8 cellular contexts compared by ENCODE assay signal in genomic region chr19:41225238-41226052, GRCh38. TPM values are rescaled to one million over a fixed set of nuclear protein-coding genes. Genes with fewer than 3 reads are reported as not detected.
DNase-seq lines count a peak whose midpoint lies in the region; ATAC-seq, FAIRE-seq and TF ChIP-seq lines count a peak whose summit lies in the region.

No MANE protein-coding gene starts in this region.

- CTCF ChIA-PET in HEK293 (lab: Yijun Ruan, JAX) = interaction anchor here (0.6 to 2.6 kb wide), 8 partner anchors 21 to 965 kb away, joined by 3 to 19 read pairs (median 4); no protein-coding TSS in a partner anchor

- H3K27me3 Mint-ChIP-seq in mesothelial cell of epicardium (ENCODE audit: low read depth) = no peaks in the 10 kb centered on the region
- peaks cover 55% of the 10 kb centered on the region for H3K27me3 Mint-ChIP-seq in stimulated activated memory B cell treated with anti-CD40 and anti-IgM and Interleukin-4, amounts not matched to agents 10 μg/mL and 1 μg/mL and 100 μg/mL, for 72 hours

- peaks cover 3% of the 10 kb centered on the region; the same call in 1 of the 2 replicates for H3K4me1 ChIP-seq in HEK293 (ENCODE audit: control insufficient read depth, insufficient read depth, low read length)
- H3K4me1 ChIP-seq in effector memory CD4-positive, alpha-beta T cell (ENCODE audit: control insufficient read depth, insufficient read depth, low read length, poor library complexity, severe bottlenecking) = peaks cover 6% of the 10 kb centered on the region

- H3K4me1 Mint-ChIP-seq in mesothelial cell of epicardium = peaks cover 42% of the 10 kb centered on the region
- H3K4me1 Mint-ChIP-seq in stimulated activated memory B cell treated with anti-CD40 and anti-IgM and Interleukin-4, amounts not matched to agents 10 μg/mL and 1 μg/mL and 100 μg/mL, for 72 hours = no peaks in the 10 kb centered on the region

- H3K27me3 ChIP-seq in effector memory CD4-positive, alpha-beta T cell (replicated peaks; ENCODE audit: control insufficient read depth, insufficient read depth, low read length, poor library complexity, severe bottlenecking) = no peaks in the 10 kb centered on the region

- peak overlapping the region; percentile 94 for H3K27ac Mint-ChIP-seq in mesothelial cell of epicardium
- no peak overlapping the region for H3K27ac Mint-ChIP-seq in stimulated activated memory B cell treated with anti-CD40 and anti-IgM and Interleukin-4, amounts not matched to agents 10 μg/mL and 1 μg/mL and 100 μg/mL, for 72 hours

- peak overlapping the region; percentile 33 for H3K4me3 ChIP-seq in HEK293 (ENCODE audit: low read depth, low read length)
- H3K4me3 ChIP-seq in effector memory CD4-positive, alpha-beta T cell (ENCODE audit: insufficient read depth, low read depth, low read length, poor library complexity, severe bottlenecking) = peak overlapping the region; percentile 55

- FAIRE-seq in GM12892 (lab: Jason Lieb, UNC) = no peak

- ATAC-seq in stimulated activated memory B cell treated with anti-CD40 and anti-IgM and Interleukin-4, amounts not matched to agents 10 μg/mL and 1 μg/mL and 100 μg/mL, for 72 hours = no peak

- no peak for TF ChIP-seq POLR2A in GM12892 (IDR thresholded peaks at IDR 0.05; ENCODE audit: low read depth, low read length)

- H3K36me3 ChIP-seq in HEK293 (ENCODE audit: control insufficient read depth in 2 of 2, insufficient read depth in 1 of 2, low read length in 2 of 2) = no peaks in the 10 kb centered on the region
- H3K36me3 ChIP-seq in effector memory CD4-positive, alpha-beta T cell (ENCODE audit: control insufficient read depth, insufficient read depth, low read length) = no peaks in the 10 kb centered on the region

- POLR2A ChIA-PET in HEK293 (lab: Yijun Ruan, JAX) = interaction anchor here (1.0 to 1.7 kb wide), 5 partner anchors 9 to 475 kb away, joined by 3 to 28 read pairs (median 5); partner anchors contain the start of genes ACTMAP and HNRNPUL1

- peak overlapping the region; percentile 62 for H3K4me3 Mint-ChIP-seq in mesothelial cell of epicardium
- H3K4me3 Mint-ChIP-seq in stimulated activated memory B cell treated with anti-CD40 and anti-IgM and Interleukin-4, amounts not matched to agents 10 μg/mL and 1 μg/mL and 100 μg/mL, for 72 hours = peak overlapping the region; percentile 30

- H3K27ac ChIP-seq in HEK293 (ENCODE audit: extremely low read depth, low read depth, low read length) = peak overlapping the region; percentile 38; the same call in 1 of the 2 replicates
- no peak overlapping the region for H3K27ac ChIP-seq in effector memory CD4-positive, alpha-beta T cell (ENCODE audit: insufficient read depth, low read length, poor library complexity, severe bottlenecking)

- peaks cover 5% of the 10 kb centered on the region for H3K36me3 Mint-ChIP-seq in mesothelial cell of epicardium
- H3K36me3 Mint-ChIP-seq in stimulated activated memory B cell treated with anti-CD40 and anti-IgM and Interleukin-4, amounts not matched to agents 10 μg/mL and 1 μg/mL and 100 μg/mL, for 72 hours = no peaks in the 10 kb centered on the region

- H3K9me3 ChIP-seq in HEK293 (ENCODE audit: control insufficient read depth, insufficient read depth, low read depth, low read length) = no peaks in the 10 kb centered on the region
- H3K9me3 ChIP-seq in effector memory CD4-positive, alpha-beta T cell (ENCODE audit: control insufficient read depth, low read length) = no peaks in the 10 kb centered on the region

- TF ChIP-seq CTCF in HEK293 (tag by site-specific recombination; IDR thresholded peaks at IDR 0.05) (no peak), mesothelial cell of epicardium (IDR thresholded peaks at IDR 0.05; ENCODE audit: unreplicated experiment) (no peak)

- peak; percentile 23 to 32 for DNase-seq in activated CD4-positive, alpha-beta T cell treated with anti-CD3 and anti-CD28 coated beads for 24 hours (ENCODE audit: low read depth in 2 of 2)
- DNase-seq in effector memory CD4-positive, alpha-beta T cell = peak in 1 of 3 donors; percentile 11
- DNase-seq in mesothelial cell of epicardium (ENCODE audit: low spot score in 2 of 2, unreplicated experiment in 2 of 2) (no peak), NCI-H1436 (lab: John Stamatoyannopoulos, UW) (no peak), GM12892 (ENCODE audit: insufficient read length) (no peak), globus pallidus (ENCODE audit: low spot score) (no peak)

- no peaks in the 10 kb centered on the region for H3K9me3 Mint-ChIP-seq in mesothelial cell of epicardium
- no peaks in the 10 kb centered on the region for H3K9me3 Mint-ChIP-seq in stimulated activated memory B cell treated with anti-CD40 and anti-IgM and Interleukin-4, amounts not matched to agents 10 μg/mL and 1 μg/mL and 100 μg/mL, for 72 hours

TF ChIP-seq in HEK293, 187 proteins besides CTCF, POLR2A, EP300 and RAD21 (continues in another document):
- no peak for TF ChIP-seq ZNF580 (tag by site-specific recombination; IDR thresholded peaks at IDR 0.05)
- TF ChIP-seq ZNF423 (tag by site-specific recombination; IDR thresholded peaks at IDR 0.05) = no peak
- no peak for TF ChIP-seq BCL11B (tag by site-specific recombination; IDR thresholded peaks at IDR 0.05; ENCODE audit: low read depth)
- TF ChIP-seq GLI2 (tag by site-specific recombination; IDR thresholded peaks at IDR 0.05; ENCODE audit: borderline replicate concordance, low read depth) = no peak
- TF ChIP-seq ZNF146 (tag by site-specific recombination; IDR thresholded peaks at IDR 0.05) = no peak
- no peak for TF ChIP-seq ZNF433 (tag by site-specific recombination; IDR thresholded peaks at IDR 0.05; ENCODE audit: low read depth)
- no peak for TF ChIP-seq ZNF157 (tag by site-specific recombination; IDR thresholded peaks at IDR 0.05)
- peak; percentile 63 for TF ChIP-seq KLF1 (tag by site-specific recombination; IDR thresholded peaks at IDR 0.05)
- no peak for TF ChIP-seq ZBTB44 (tag by site-specific recombination; IDR thresholded peaks at IDR 0.05)
- TF ChIP-seq ZNF211 (tag by site-specific recombination; IDR thresholded peaks at IDR 0.05; ENCODE audit: low read depth) = no peak
- TF ChIP-seq ZNF341 (tag by site-specific recombination; IDR thresholded peaks at IDR 0.05; ENCODE audit: low read depth) = no peak
- TF ChIP-seq ZSCAN30 (tag by site-specific recombination; IDR thresholded peaks at IDR 0.05) = no peak
- no peak for TF ChIP-seq OSR2 (tag by site-specific recombination; IDR thresholded peaks at IDR 0.05)
- TF ChIP-seq, protein P1, sequence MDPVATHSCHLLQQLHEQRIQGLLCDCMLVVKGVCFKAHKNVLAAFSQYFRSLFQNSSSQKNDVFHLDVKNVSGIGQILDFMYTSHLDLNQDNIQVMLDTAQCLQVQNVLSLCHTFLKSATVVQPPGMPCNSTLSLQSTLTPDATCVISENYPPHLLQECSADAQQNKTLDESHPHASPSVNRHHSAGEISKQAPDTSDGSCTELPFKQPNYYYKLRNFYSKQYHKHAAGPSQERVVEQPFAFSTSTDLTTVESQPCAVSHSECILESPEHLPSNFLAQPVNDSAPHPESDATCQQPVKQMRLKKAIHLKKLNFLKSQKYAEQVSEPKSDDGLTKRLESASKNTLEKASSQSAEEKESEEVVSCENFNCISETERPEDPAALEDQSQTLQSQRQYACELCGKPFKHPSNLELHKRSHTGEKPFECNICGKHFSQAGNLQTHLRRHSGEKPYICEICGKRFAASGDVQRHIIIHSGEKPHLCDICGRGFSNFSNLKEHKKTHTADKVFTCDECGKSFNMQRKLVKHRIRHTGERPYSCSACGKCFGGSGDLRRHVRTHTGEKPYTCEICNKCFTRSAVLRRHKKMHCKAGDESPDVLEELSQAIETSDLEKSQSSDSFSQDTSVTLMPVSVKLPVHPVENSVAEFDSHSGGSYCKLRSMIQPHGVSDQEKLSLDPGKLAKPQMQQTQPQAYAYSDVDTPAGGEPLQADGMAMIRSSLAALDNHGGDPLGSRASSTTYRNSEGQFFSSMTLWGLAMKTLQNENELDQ (tag by site-specific recombination; IDR thresholded peaks at IDR 0.05; ENCODE audit: low read depth) = no peak
- no peak for TF ChIP-seq HOXD13 (CRISPR knock-in tag; IDR thresholded peaks at IDR 0.05; ENCODE audit: borderline replicate concordance)
- no peak for TF ChIP-seq ZNF140 (tag by site-specific recombination; IDR thresholded peaks at IDR 0.05)
- TF ChIP-seq, protein P2, sequence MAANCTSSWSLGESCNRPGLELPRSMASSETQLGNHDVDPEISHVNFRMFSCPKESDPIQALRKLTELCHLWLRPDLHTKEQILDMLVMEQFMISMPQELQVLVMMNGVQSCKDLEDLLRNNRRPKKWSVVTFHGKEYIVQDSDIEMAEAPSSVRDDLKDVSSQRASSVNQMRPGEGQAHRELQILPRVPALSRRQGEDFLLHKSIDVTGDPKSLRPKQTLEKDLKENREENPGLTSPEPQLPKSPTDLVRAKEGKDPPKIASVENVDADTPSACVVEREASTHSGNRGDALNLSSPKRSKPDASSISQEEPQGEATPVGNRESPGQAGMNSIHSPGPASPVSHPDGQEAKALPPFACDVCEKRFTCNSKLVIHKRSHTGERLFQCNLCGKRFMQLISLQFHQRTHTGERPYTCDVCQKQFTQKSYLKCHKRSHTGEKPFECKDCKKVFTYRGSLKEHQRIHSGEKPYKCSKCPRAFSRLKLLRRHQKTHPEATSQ (tag by site-specific recombination; IDR thresholded peaks at IDR 0.05) = no peak
- no peak for TF ChIP-seq KLF10 (tag by site-specific recombination; IDR thresholded peaks at IDR 0.05)
- peak; percentile 96 for TF ChIP-seq ZNF366 (tag by site-specific recombination; conservative IDR thresholded peaks at IDR 0.05)

RNA-seq across cellular contexts. Expression of gene AXL, which starts 6.4 kb away (rescaled TPM):
- total RNA-seq in mesothelial cell of epicardium = 60.0 to 61.0 TPM (median 60.6 TPM) in 3 replicates
- not detected for polyA plus RNA-seq in GM12892 (2012; ENCODE audit: missing spikeins)

RNA-seq across cellular contexts. Expression of gene CYP2S1, which starts 32.4 kb away (rescaled TPM):
- 12.8 to 15.5 TPM (median 13.2 TPM) in 3 replicates for total RNA-seq in mesothelial cell of epicardium
- polyA plus RNA-seq in GM12892 (2012; ENCODE audit: missing spikeins) = not detected

RNA-seq across cellular contexts. Expression of gene HNRNPUL1, which starts 38.7 kb away (rescaled TPM):
- total RNA-seq in mesothelial cell of epicardium = 246 to 262 TPM (median 249 TPM) in 3 replicates
- 128 TPM for polyA plus RNA-seq in GM12892 (2012; ENCODE audit: missing spikeins)

Comparison
In these comparisons a context has a peak if more than half of its experiments do, and no peak if none do; other contexts are left out.
1. DNase-seq: peak in activated CD4-positive, alpha-beta T cell treated with anti-CD3 and anti-CD28 coated beads for 24 hours (2 of 2); none in mesothelial cell of epicardium (0 of 2), NCI-H1436 (single experiment), GM12892 (single experiment) and globus pallidus (single experiment).